ENCODE assay signal across 8 cellular contexts in the genomic region with DNA sequence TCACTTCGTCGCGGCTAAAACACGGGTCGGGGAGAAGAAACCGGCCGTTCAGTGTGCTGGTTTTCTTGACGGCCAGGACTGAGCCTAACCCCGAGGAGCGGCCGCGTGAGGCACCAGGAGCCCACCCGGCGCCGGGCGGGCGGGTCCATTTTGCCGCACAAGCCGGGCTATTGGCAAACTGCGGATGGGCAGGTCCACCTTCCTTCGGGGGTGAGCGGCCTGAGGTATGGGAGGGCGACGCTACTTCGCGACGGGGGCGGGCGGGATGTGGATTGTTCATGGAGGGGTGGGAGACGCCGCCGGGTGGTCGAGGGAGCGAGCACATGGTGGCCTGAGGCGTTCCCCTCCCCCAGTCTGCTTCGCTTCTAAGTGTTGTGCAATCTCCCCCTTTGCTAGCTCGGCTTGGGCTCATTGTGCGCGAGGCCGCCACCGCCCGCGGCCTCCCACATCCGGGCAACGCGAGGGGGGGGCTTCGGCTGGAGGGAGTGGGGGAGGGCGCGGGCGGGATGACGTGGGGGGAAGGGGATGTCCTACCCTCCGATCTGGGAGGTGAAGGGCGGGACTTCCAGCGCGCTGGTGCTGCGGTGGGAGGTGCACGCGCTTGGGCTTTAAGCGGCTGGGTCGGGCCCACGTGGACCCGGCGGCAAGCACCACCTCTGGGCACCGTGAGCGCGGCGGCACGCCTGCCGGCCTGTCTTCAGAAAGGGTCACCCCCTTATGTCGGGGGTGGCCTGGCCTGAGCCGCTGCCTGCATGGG. TPM values are rescaled to one million over a fixed set of nuclear protein-coding genes. Genes with fewer than 3 reads are reported as not detected.
DNase-seq lines count a peak whose midpoint lies in the region; ATAC-seq and TF ChIP-seq lines count a peak whose summit lies in the region.

No MANE protein-coding gene starts in this region.

- 0 to 1% methylated on average over 58 to 64 of the region's 71 CpGs for WGBS in GM23248 (ENCODE audit: low coverage in 1 of 2, low lambda C conversion rate in 2 of 2, missing lambda C conversion rate in 2 of 2), 2 experiments

- DNase-seq in C1 segment of cervical spinal cord (lab: John Stamatoyannopoulos, UW) = peak; percentile 55 to 95 (median 82)
- peak; percentile 95 for DNase-seq in GM23248
- peak; percentile 73 for DNase-seq in NCI-H2227 treated with DMSO at 0.1 percent for 48 hours (lab: John Stamatoyannopoulos, UW)
- peak; percentile 87 for DNase-seq in activated CD4-positive, CD25-positive, alpha-beta regulatory T cell treated with anti-CD3 and anti-CD28 coated beads, Interleukin-2, amount 50 U/mL, for 72 hours
- DNase-seq in cerebellar cortex (ENCODE audit: low spot score) = peak; percentile 79
- DNase-seq in kidney epithelial cell (ENCODE audit: low read depth) = peak; percentile 57
- DNase-seq in stimulated activated CD4-positive, alpha-beta T cell treated with anti-CD3 and anti-CD28 coated beads, Interleukin-12 subunit alpha, Interleukin-12 subunit beta, amount 100 ng/mL, for 48 hours (ENCODE audit: low read depth in 2 of 3, low spot score in 1 of 3) = peak; percentile 83 to 85 (median 85)

- H3K9me3 ChIP-seq in GM23248 (ENCODE audit: low read depth) = no peaks in the 10 kb centered on the region

- peak overlapping the region; percentile 99 for H3K9ac ChIP-seq in GM23248

- H3K4me1 ChIP-seq in GM23248 (ENCODE audit: insufficient read depth) = peaks cover 23% of the 10 kb centered on the region

- no peaks in the 10 kb centered on the region for H3K27me3 ChIP-seq in GM23248 (replicated peaks; ENCODE audit: insufficient read depth)
- no peaks in the 10 kb centered on the region for H3K27me3 ChIP-seq in kidney epithelial cell (ENCODE audit: control insufficient read depth, insufficient read depth, low read length)

- TF ChIP-seq CTCF in kidney epithelial cell (IDR thresholded peaks at IDR 0.05; ENCODE audit: insufficient read depth, low read length, poor library complexity, severe bottlenecking) = no peak

- in situ Hi-C loops in GM23248 (cut with MboI) = no loop called here

- peaks cover 57% of the 10 kb centered on the region for H3F3A ChIP-seq in GM23248 (ENCODE audit: insufficient read depth)

- no peak for ATAC-seq in GM21447 (IDR thresholded peaks at IDR 0.05; ENCODE audit: unreplicated experiment)

- H3K9me2 ChIP-seq in GM23248 (ENCODE audit: insufficient read depth) = no peaks in the 10 kb centered on the region

- peaks cover 42% of the 10 kb centered on the region for H3K36me3 ChIP-seq in GM23248 (ENCODE audit: low read depth)
- peaks cover 13% of the 10 kb centered on the region for H3K36me3 ChIP-seq in kidney epithelial cell (ENCODE audit: control insufficient read depth, insufficient read depth, low read length)

- H3K79me2 ChIP-seq in GM23248 (ENCODE audit: insufficient read depth) = peaks cover 84% of the 10 kb centered on the region

- H3K4me3 ChIP-seq in GM23248 = peak overlapping the region; percentile 93
- peak overlapping the region; percentile 82 for H3K4me3 ChIP-seq in kidney epithelial cell (ENCODE audit: low read depth, low read length)

- H2AFZ ChIP-seq in GM23248 = no peak overlapping the region

- H3K27ac ChIP-seq in GM23248 = peak overlapping the region; percentile 96

- peak overlapping the region; percentile 79 for H3K4me2 ChIP-seq in GM23248 (ENCODE audit: unreplicated experiment)

- H4K20me1 ChIP-seq in GM23248 (ENCODE audit: insufficient read depth) = peaks cover 33% of the 10 kb centered on the region

RNA-seq across cellular contexts. Expression of a gene that starts 5.9 kb away (rescaled TPM):
- total RNA-seq in GM23248 (2014; rRNA removed; shearing (Covaris generic)) = 51.1 and 55.0 TPM in 2 replicates
- polyA plus RNA-seq in GM23248 (2016; fragmentation: Nextera tagmentation; extraction: Ambion mirVana) = 84.5 and 88.1 TPM in 2 replicates
- 7.4 and 8.7 TPM in 2 replicates for total RNA-seq in kidney epithelial cell

RNA-seq across cellular contexts. Expression of a gene that starts 10.2 kb away (rescaled TPM):
- total RNA-seq in GM23248 (2014; rRNA removed; shearing (Covaris generic)) = 127 and 195 TPM in 2 replicates
- polyA plus RNA-seq in GM23248 (2016; fragmentation: Nextera tagmentation; extraction: Ambion mirVana) = 63.2 and 65.9 TPM in 2 replicates
- total RNA-seq in kidney epithelial cell = 161 and 187 TPM in 2 replicates

RNA-seq across cellular contexts. Expression of a gene that starts 11.8 kb away (rescaled TPM):
- total RNA-seq in GM23248 (2014; rRNA removed; shearing (Covaris generic)) = 82.5 and 111 TPM in 2 replicates
- 1.3 and 1.9 TPM in 2 replicates for polyA plus RNA-seq in GM23248 (2016; fragmentation: Nextera tagmentation; extraction: Ambion mirVana)
- 107 and 109 TPM in 2 replicates for total RNA-seq in kidney epithelial cell

RNA-seq across cellular contexts. Expression of a gene that starts 15.0 kb away (rescaled TPM):
- total RNA-seq in GM23248 (2014; rRNA removed; shearing (Covaris generic)) = 1.5 TPM in 1 of 2 replicates, not detected in the other
- polyA plus RNA-seq in GM23248 (2016; fragmentation: Nextera tagmentation; extraction: Ambion mirVana) = 1.4 and 2.0 TPM in 2 replicates
- total RNA-seq in kidney epithelial cell = 13.5 and 14.3 TPM in 2 replicates

RNA-seq across cellular contexts. Expression of a gene that starts 16.4 kb away (rescaled TPM):
- total RNA-seq in GM23248 (2014; rRNA removed; shearing (Covaris generic)) = 3.9 TPM in 1 of 2 replicates, not detected in the other
- polyA plus RNA-seq in GM23248 (2016; fragmentation: Nextera tagmentation; extraction: Ambion mirVana) = 0.71 and 1.1 TPM in 2 replicates
- total RNA-seq in kidney epithelial cell = 1.8 and 3.4 TPM in 2 replicates
